In the genomic region with DNA sequence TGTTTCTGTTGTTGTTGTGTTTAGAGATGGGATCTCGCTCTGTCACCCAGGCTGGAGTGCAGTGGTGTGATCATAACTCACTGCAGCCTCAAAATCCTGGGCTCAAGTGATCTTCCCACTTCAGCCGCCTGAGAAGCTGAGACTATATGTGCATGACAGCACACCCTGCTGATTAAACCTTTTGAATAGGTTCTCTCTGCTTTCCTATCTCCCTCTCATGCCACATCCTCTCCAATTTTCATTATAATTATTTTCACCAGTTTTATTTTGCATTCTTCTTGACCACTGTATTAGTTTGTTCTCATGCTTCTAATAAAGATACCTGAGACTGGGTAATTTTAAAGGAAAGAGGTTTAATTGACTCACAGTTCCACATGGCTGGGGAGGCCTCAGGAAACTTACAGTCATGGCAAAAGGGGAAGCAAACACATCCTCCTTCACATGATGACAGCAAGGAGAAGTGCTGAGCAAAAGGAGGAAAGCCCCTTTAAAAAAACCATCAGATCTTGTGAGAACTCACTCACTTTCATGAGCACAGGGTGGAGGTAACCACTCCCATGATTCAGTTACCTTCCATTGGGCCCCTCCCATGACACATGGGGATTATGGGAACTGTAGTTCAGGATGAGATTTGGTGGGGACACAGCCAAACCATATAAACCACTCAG, we compare ENCODE assay signal across 10 cellular contexts. TPM values are rescaled to one million over a fixed set of nuclear protein-coding genes. Genes with fewer than 3 reads are reported as not detected.
DNase-seq lines count a peak whose midpoint lies in the region; ATAC-seq and TF ChIP-seq lines count a peak whose summit lies in the region.
"Had no signal": no experiment of that assay in that cellular context is flagged by ENCODE, and none has a peak within 500 bp of the region (broad histone marks: within the 10 kb centered on the region; RNA-seq: fewer than 3 reads in every experiment).

No MANE protein-coding gene starts in this region.

- WGBS in mesenchymal stem cell = 87% methylated on average over 2 of the region's 2 CpGs

- H3K27ac ChIP-seq in foreskin keratinocyte (no peak overlapping the region), mesenchymal stem cell (ENCODE audit: low read length, poor library complexity, severe bottlenecking) (no peak overlapping the region)
- H3K27ac ChIP-seq: epithelial cell of prostate had no signal

- H4K91ac ChIP-seq in mesenchymal stem cell (ENCODE audit: low read length) = no peak overlapping the region

- peaks cover 14 to 39% of the 10 kb centered on the region in 2 experiments for H3K36me3 ChIP-seq in mesenchymal stem cell (ENCODE audit: control insufficient read depth in 1 of 2, insufficient read depth in 2 of 2, low read depth in 1 of 2, low read length in 2 of 2)

- TF ChIP-seq CTCF in foreskin keratinocyte (conservative IDR thresholded peaks at IDR 0.05) = no peak

- no peak overlapping the region for H3K18ac ChIP-seq in mesenchymal stem cell (ENCODE audit: low read depth in 1 of 2, low read length in 2 of 2)

- H3K79me1 ChIP-seq in mesenchymal stem cell (replicated peaks; ENCODE audit: low read length, poor library complexity, severe bottlenecking) = peaks cover 25% of the 10 kb centered on the region

- H4K8ac ChIP-seq in mesenchymal stem cell (ENCODE audit: low read length) = no peak overlapping the region

- H2BK15ac ChIP-seq in mesenchymal stem cell (ENCODE audit: low read depth, poor library complexity, severe bottlenecking) = no peak overlapping the region

- H3K4me1 ChIP-seq in foreskin keratinocyte (no peaks in the 10 kb centered on the region), mesenchymal stem cell (ENCODE audit: control insufficient read depth, insufficient read depth, low read depth, low read length) (peaks cover 5% of the 10 kb centered on the region)

- H2BK5ac ChIP-seq in mesenchymal stem cell (ENCODE audit: low read depth, low read length, poor library complexity, severe bottlenecking) = no peak overlapping the region

- no peak overlapping the region for H2AK5ac ChIP-seq in mesenchymal stem cell (ENCODE audit: low read length, severe bottlenecking)

- no peak overlapping the region for H2AFZ ChIP-seq in mesenchymal stem cell (ENCODE audit: low read depth, low read length)

- no peak overlapping the region for H3K4me2 ChIP-seq in mesenchymal stem cell (ENCODE audit: low read length, poor library complexity, severe bottlenecking)

- no peak overlapping the region for H3K4ac ChIP-seq in mesenchymal stem cell (ENCODE audit: low read depth in 1 of 2, low read length in 2 of 2)

- H3K9ac ChIP-seq in mesenchymal stem cell (ENCODE audit: low read length) = no peak overlapping the region

- peak; percentile 47 for DNase-seq in MV-4-11 (lab: John Stamatoyannopoulos, UW)
- no peak for DNase-seq in foreskin keratinocyte
- DNase-seq in NCI-H345 treated with DMSO at 0.1 percent for 48 hours (lab: John Stamatoyannopoulos, UW; ENCODE audit: unreplicated experiment) = no peak
- no peak for DNase-seq in epidermal melanocyte (ENCODE audit: insufficient read length, low spot score)
- DNase-seq in mesenchymal stem cell = no peak
- DNase-seq: midbrain had no signal

- no peak overlapping the region for H3K4me3 ChIP-seq in mesenchymal stem cell (ENCODE audit: insufficient read depth in 1 of 2, low read depth in 1 of 2, low read length in 2 of 2)

- no peak overlapping the region for H2BK12ac ChIP-seq in mesenchymal stem cell (ENCODE audit: low read length in 2 of 2)

- no peak overlapping the region for H3K23ac ChIP-seq in mesenchymal stem cell (ENCODE audit: low read length in 2 of 2)

- H3K27me3 ChIP-seq in foreskin keratinocyte (no peaks in the 10 kb centered on the region), mesenchymal stem cell (ENCODE audit: control insufficient read depth in 1 of 2, insufficient read depth in 1 of 2, low read length in 2 of 2) (no peaks in the 10 kb centered on the region)

- H2BK120ac ChIP-seq in mesenchymal stem cell (ENCODE audit: low read depth, low read length) = no peak overlapping the region

- peak; percentile 82 for ATAC-seq in GM18502 (IDR thresholded peaks at IDR 0.05; ENCODE audit: poor library complexity, unreplicated experiment)
- peak; percentile 53 for ATAC-seq in GM21576 (IDR thresholded peaks at IDR 0.05; ENCODE audit: unreplicated experiment)
- ATAC-seq in foreskin keratinocyte = peak; percentile 77
- ATAC-seq in GM19324 (IDR thresholded peaks at IDR 0.05; ENCODE audit: low FRiP score, unreplicated experiment) = no peak

- no peak overlapping the region for H3K14ac ChIP-seq in mesenchymal stem cell (ENCODE audit: low read length in 2 of 2)

- peaks cover 4% of the 10 kb centered on the region for H3K9me3 ChIP-seq in mesenchymal stem cell (ENCODE audit: control insufficient read depth, low read length)

RNA-seq across cellular contexts. Expression of a gene that starts 12.9 kb away (rescaled TPM):
- total RNA-seq in foreskin keratinocyte = 30.7 and 31.2 TPM in 2 replicates
- 15.3 and 17.8 TPM in 2 replicates for polyA plus RNA-seq in foreskin keratinocyte
- 21.2 TPM for polyA plus RNA-seq in mesenchymal stem cell (2013, experiment 1 of 2)
- polyA plus RNA-seq in mesenchymal stem cell (2013, experiment 2 of 2) = 20.9 TPM
